8 cellular contexts compared by ENCODE assay signal in genomic region chr16:58196898-58197313, GRCh38. TPM values are rescaled to one million over a fixed set of nuclear protein-coding genes. Genes with fewer than 3 reads are reported as not detected.
DNase-seq lines count a peak whose midpoint lies in the region; ATAC-seq, FAIRE-seq and TF ChIP-seq lines count a peak whose summit lies in the region.

No MANE protein-coding gene starts in this region.

- H3K9me3 Mint-ChIP-seq in activated T-cell treated with anti-CD3 and anti-CD28 coated beads, Interleukin-2, amount 50 U/mL, for 24 hours = no peaks in the 10 kb centered on the region
- no peaks in the 10 kb centered on the region for H3K9me3 Mint-ChIP-seq in activated B cell treated with CpG ODN at 0.5 μM for 24 hours
- peaks cover 6% of the 10 kb centered on the region for H3K9me3 Mint-ChIP-seq in glutamatergic neuron (ENCODE audit: unreplicated experiment)

- H3K4me3 Mint-ChIP-seq in activated T-cell treated with anti-CD3 and anti-CD28 coated beads, Interleukin-2, amount 50 U/mL, for 24 hours = peak overlapping the region; percentile 95
- H3K4me3 Mint-ChIP-seq in activated B cell treated with CpG ODN at 0.5 μM for 24 hours (peak overlapping the region; percentile 87), glutamatergic neuron (ENCODE audit: unreplicated experiment) (peak overlapping the region; percentile 89)

- H3K36me3 Mint-ChIP-seq in activated T-cell treated with anti-CD3 and anti-CD28 coated beads, Interleukin-2, amount 50 U/mL, for 24 hours (ENCODE audit: low read depth) = peaks cover 53% of the 10 kb centered on the region
- peaks cover 51% of the 10 kb centered on the region for H3K36me3 Mint-ChIP-seq in activated B cell treated with CpG ODN at 0.5 μM for 24 hours (ENCODE audit: low read depth)
- H3K36me3 Mint-ChIP-seq in glutamatergic neuron (ENCODE audit: unreplicated experiment) = no peaks in the 10 kb centered on the region

- POLR2A ChIA-PET in activated B cell treated with CpG ODN at 0.5 μM for 24 hours (lab: Charles Lee) = interaction anchor here (0.6 to 1.0 kb wide), 2 partner anchors 52 to 406 kb away, joined by 6 to 7 read pairs; a partner anchor contains a TSS

- peak overlapping the region; percentile 82 for H3K4me3 ChIP-seq in retinal pigment epithelial cell (ENCODE audit: low read length)

- TF ChIP-seq CTCF in activated B cell treated with CpG ODN at 0.5 μM for 24 hours (IDR thresholded peaks at IDR 0.05) = no peak
- no peak for TF ChIP-seq CTCF in glutamatergic neuron (IDR thresholded peaks at IDR 0.05; ENCODE audit: partially characterized antibody, unreplicated experiment)
- TF ChIP-seq CTCF in retinal pigment epithelial cell (conservative IDR thresholded peaks at IDR 0.05; ENCODE audit: low read depth, low read length) = no peak

- FAIRE-seq in RCC 7860 (lab: Jason Lieb, UNC) = no peak

- CTCF ChIA-PET in activated B cell treated with CpG ODN at 0.5 μM for 24 hours (lab: Charles Lee) = interaction anchor here (0.9 to 3.1 kb wide), 4 partner anchors 53 to 110 kb away, joined by 3 to 8 read pairs (median 4); a partner anchor contains a TSS

- H3K27ac Mint-ChIP-seq in activated T-cell treated with anti-CD3 and anti-CD28 coated beads, Interleukin-2, amount 50 U/mL, for 24 hours = peak overlapping the region; percentile 91
- H3K27ac Mint-ChIP-seq in activated B cell treated with CpG ODN at 0.5 μM for 24 hours (peak overlapping the region; percentile 52), glutamatergic neuron (ENCODE audit: unreplicated experiment) (peak overlapping the region; percentile 18)

- no peak for DNase-seq in activated T-cell treated with anti-CD3 and anti-CD28 coated beads, Interleukin-2, amount 50 U/mL, for 24 hours
- DNase-seq in activated T-cell treated with anti-CD3 and anti-CD28 coated beads for 4 hours (no peak), activated B cell treated with CpG ODN at 0.5 μM for 24 hours (no peak), glutamatergic neuron (no peak), retinal pigment epithelial cell (ENCODE audit: low read depth) (no peak), SW 1271 (lab: John Stamatoyannopoulos, UW) (no peak), RCC 7860 (ENCODE audit: low spot score) (no peak), posterior vena cava (ENCODE audit: low spot score) (no peak)

- peaks cover 56% of the 10 kb centered on the region for H3K4me1 Mint-ChIP-seq in activated T-cell treated with anti-CD3 and anti-CD28 coated beads, Interleukin-2, amount 50 U/mL, for 24 hours (ENCODE audit: low read depth)
- H3K4me1 Mint-ChIP-seq in activated B cell treated with CpG ODN at 0.5 μM for 24 hours = peaks cover 34% of the 10 kb centered on the region
- H3K4me1 Mint-ChIP-seq in glutamatergic neuron (ENCODE audit: low read depth, unreplicated experiment) = peaks cover 6% of the 10 kb centered on the region

- H3K27me3 Mint-ChIP-seq in activated T-cell treated with anti-CD3 and anti-CD28 coated beads, Interleukin-2, amount 50 U/mL, for 24 hours = peaks cover 19% of the 10 kb centered on the region
- no peaks in the 10 kb centered on the region for H3K27me3 Mint-ChIP-seq in activated B cell treated with CpG ODN at 0.5 μM for 24 hours
- peaks cover 12% of the 10 kb centered on the region for H3K27me3 Mint-ChIP-seq in glutamatergic neuron (ENCODE audit: unreplicated experiment)

- ATAC-seq in activated B cell treated with CpG ODN at 0.5 μM for 24 hours (ENCODE audit: low read depth) = no peak

- intact Hi-C loops in activated B cell treated with CpG ODN at 0.5 μM for 24 hours (cut with micrococcal nuclease) (loop anchor here (10.0 kb wide), 1 partner anchor 172 kb away; the partner anchor contains the start of gene MMP15), posterior vena cava (cut with DNase I) (no loop called here)

RNA-seq across cellular contexts. Expression of gene CSNK2A2, which starts 1.0 kb away (rescaled TPM):
- total RNA-seq in activated B cell treated with CpG ODN at 0.5 μM for 24 hours (77.3 and 85.5 TPM in 2 replicates), glutamatergic neuron (ENCODE audit: unreplicated experiment) (87.6 TPM), posterior vena cava (10 to 100 TPM; 39.9 to 41.8 TPM)

Comparison
In these comparisons a context has a peak if more than half of its experiments do, and no peak if none do; other contexts are left out.
1. H3K27ac Mint-ChIP-seq: peak in every context shown above with its lines; median percentile 91 in activated T-cell treated with anti-CD3 and anti-CD28 coated beads, Interleukin-2, amount 50 U/mL, for 24 hours; 52 in activated B cell treated with CpG ODN at 0.5 μM for 24 hours; 18 in glutamatergic neuron.